In genomic region chr7:92446869-92447238, GRCh38 we compare ENCODE assay signal across 8 cellular contexts. TPM values are rescaled to one million over a fixed set of nuclear protein-coding genes. Genes with fewer than 3 reads are reported as not detected.
A peak's percentile ranks its signal among the peaks of the same experiment; 100 is the strongest.
DNase-seq lines count a peak whose midpoint lies in the region; ATAC-seq, FAIRE-seq and TF ChIP-seq lines count a peak whose summit lies in the region.

No MANE protein-coding gene starts in this region.

- H3K9me3 Mint-ChIP-seq in IgD-negative memory B cell: peaks cover 0 to 2% (median 0%) of the 10 kb centered on the region in 3 donors
- no peaks in the 10 kb centered on the region for H3K9me3 Mint-ChIP-seq in activated T-helper 2 cell treated with anti-CD3 and anti-CD28 coated beads, Interferon-gamma antibody, Interleukin-2, Interleukin-4, amounts not matched to agents 10 μg/mL and 5 μg/mL and 100 μg/mL, durations not matched to agents 14 hours and 24 hours and 36 hours
- H3K9me3 Mint-ChIP-seq in stimulated activated naive CD8-positive, alpha-beta T cell treated with anti-CD3 and anti-CD28 coated beads, Interleukin-15, amount 100 ng/mL, for 72 hours: no peaks in the 10 kb centered on the region

- no peaks in the 10 kb centered on the region for H3K27me3 Mint-ChIP-seq in IgD-negative memory B cell
- peaks cover 2% of the 10 kb centered on the region for H3K27me3 Mint-ChIP-seq in activated T-helper 2 cell treated with anti-CD3 and anti-CD28 coated beads, Interferon-gamma antibody, Interleukin-2, Interleukin-4, amounts not matched to agents 10 μg/mL and 5 μg/mL and 100 μg/mL, durations not matched to agents 14 hours and 24 hours and 36 hours (ENCODE audit: low read depth)
- no peaks in the 10 kb centered on the region for H3K27me3 Mint-ChIP-seq in stimulated activated naive CD8-positive, alpha-beta T cell treated with anti-CD3 and anti-CD28 coated beads, Interleukin-15, amount 100 ng/mL, for 72 hours

- H3K4me3 Mint-ChIP-seq in IgD-negative memory B cell: peak overlapping the region in 3 of 4 donors; percentile 84 to 100 (median 94)
- peak overlapping the region; percentile 80 for H3K4me3 Mint-ChIP-seq in activated T-helper 2 cell treated with anti-CD3 and anti-CD28 coated beads, Interferon-gamma antibody, Interleukin-2, Interleukin-4, amounts not matched to agents 10 μg/mL and 5 μg/mL and 100 μg/mL, durations not matched to agents 14 hours and 24 hours and 36 hours (ENCODE audit: low read depth)
- peak overlapping the region; percentile 80 to 87 for H3K4me3 Mint-ChIP-seq in stimulated activated naive CD8-positive, alpha-beta T cell treated with anti-CD3 and anti-CD28 coated beads, Interleukin-15, amount 100 ng/mL, for 72 hours

- TF ChIP-seq CTCF in keratinocyte (optimal IDR thresholded peaks at IDR 0.05 in 1 of 3, IDR thresholded peaks at IDR 0.05 in 1 of 3, conservative IDR thresholded peaks at IDR 0.05 in 1 of 3; ENCODE audit: extremely low read depth in 1 of 3, insufficient read depth in 2 of 3, low read length in 3 of 3): no peak

- no peaks in the 10 kb centered on the region for H3K27me3 ChIP-seq in keratinocyte (ENCODE audit: control insufficient read depth, extremely low read depth, insufficient read depth, low read length)

- H3K9me1 ChIP-seq in keratinocyte (ENCODE audit: control insufficient read depth, extremely low read depth, insufficient read depth, low read length): no peaks in the 10 kb centered on the region

- peak overlapping the region; percentile 89 for H3K9ac ChIP-seq in keratinocyte (ENCODE audit: control insufficient read depth, extremely low read depth, insufficient read depth, low read length)

- peak overlapping the region; percentile 30 for H3K4me2 ChIP-seq in keratinocyte (ENCODE audit: control insufficient read depth, extremely low read depth, insufficient read depth, low read depth, low read length)

- no peak for ATAC-seq in stimulated activated naive CD8-positive, alpha-beta T cell treated with anti-CD3 and anti-CD28 coated beads, Interleukin-15, amount 100 ng/mL, for 72 hours
- no peak for ATAC-seq in HG03139 (IDR thresholded peaks at IDR 0.05; ENCODE audit: unreplicated experiment)
- no peak for ATAC-seq in GM19455 (IDR thresholded peaks at IDR 0.05; ENCODE audit: unreplicated experiment)
- ATAC-seq in GM21526 (IDR thresholded peaks at IDR 0.05; ENCODE audit: low FRiP score, unreplicated experiment): no peak

- H3K9me3 ChIP-seq in keratinocyte (ENCODE audit: control insufficient read depth, low read depth, low read length): no peaks in the 10 kb centered on the region

- dilution Hi-C loops in keratinocyte (cut with MboI; ENCODE audit: extremely low pct_ligation_motif_present, low sequenced_read_pairs): no loop called here

- peak overlapping the region in 2 of 3 experiments; percentile 73 to 92 for H3K4me3 ChIP-seq in keratinocyte (ENCODE audit: control insufficient read depth in 2 of 3, extremely low read depth in 1 of 3, insufficient read depth in 2 of 3, low read depth in 1 of 3, low read length in 3 of 3)

- H4K20me1 ChIP-seq in keratinocyte (ENCODE audit: control insufficient read depth, extremely low read depth, insufficient read depth, low read length): no peaks in the 10 kb centered on the region

- intact Hi-C loops in activated T-helper 2 cell treated with anti-CD3 and anti-CD28 coated beads, Interferon-gamma antibody, Interleukin-2, Interleukin-4, amounts not matched to agents 10 μg/mL and 5 μg/mL and 100 μg/mL, durations not matched to agents 14 hours and 24 hours and 36 hours (cut with micrococcal nuclease): loop anchor here (1.0 to 10.0 kb wide), 8 partner anchors 23 to 1362 kb away; partner anchors contain the start of genes AKAP9, ANKIB1, CYP51A1 and KRIT1

- H3K4me1 ChIP-seq in keratinocyte (ENCODE audit: control insufficient read depth, extremely low read depth, insufficient read depth, low read length): peaks cover 6% of the 10 kb centered on the region

- no peak for FAIRE-seq in keratinocyte (lab: Jason Lieb, UNC)

- peak overlapping the region; percentile 85 for H2AFZ ChIP-seq in keratinocyte (ENCODE audit: control insufficient read depth, low read length)

- peaks cover 3 to 12% of the 10 kb centered on the region in 2 experiments for H3K36me3 ChIP-seq in keratinocyte (ENCODE audit: control insufficient read depth in 2 of 2, extremely low read depth in 1 of 2, insufficient read depth in 2 of 2, low read length in 2 of 2)

- peak overlapping the region; percentile 96 to 98 (median 98) for H3K27ac Mint-ChIP-seq in IgD-negative memory B cell
- no peak overlapping the region for H3K27ac Mint-ChIP-seq in activated T-helper 2 cell treated with anti-CD3 and anti-CD28 coated beads, Interferon-gamma antibody, Interleukin-2, Interleukin-4, amounts not matched to agents 10 μg/mL and 5 μg/mL and 100 μg/mL, durations not matched to agents 14 hours and 24 hours and 36 hours
- peak overlapping the region; percentile 95 to 97 for H3K27ac Mint-ChIP-seq in stimulated activated naive CD8-positive, alpha-beta T cell treated with anti-CD3 and anti-CD28 coated beads, Interleukin-15, amount 100 ng/mL, for 72 hours

- H3K27ac ChIP-seq in keratinocyte (ENCODE audit: control insufficient read depth, insufficient read depth, low read length): peak overlapping the region; percentile 80

- no peak for DNase-seq in activated T-helper 2 cell treated with anti-CD3 and anti-CD28 coated beads, Interferon-gamma antibody, Interleukin-2, Interleukin-4, amounts not matched to agents 10 μg/mL and 5 μg/mL and 100 μg/mL, durations not matched to agents 14 hours and 24 hours and 36 hours (ENCODE audit: low spot score)
- DNase-seq in keratinocyte (ENCODE audit: low read depth, low spot score) (no peak), pons (ENCODE audit: low spot score) (no peak)
- no peak for DNase-seq in stimulated activated naive CD8-positive, alpha-beta T cell treated with anti-CD3 and anti-CD28 coated beads, Interleukin-15, amount 100 ng/mL, for 72 hours

- no peaks in the 10 kb centered on the region for H3K79me2 ChIP-seq in keratinocyte (ENCODE audit: control insufficient read depth, insufficient read depth, low read length)

- peaks cover 8 to 10% (median 10%) of the 10 kb centered on the region in 3 donors for H3K4me1 Mint-ChIP-seq in IgD-negative memory B cell
- peaks cover 15% of the 10 kb centered on the region for H3K4me1 Mint-ChIP-seq in activated T-helper 2 cell treated with anti-CD3 and anti-CD28 coated beads, Interferon-gamma antibody, Interleukin-2, Interleukin-4, amounts not matched to agents 10 μg/mL and 5 μg/mL and 100 μg/mL, durations not matched to agents 14 hours and 24 hours and 36 hours (ENCODE audit: low read depth)
- peaks cover 9% of the 10 kb centered on the region for H3K4me1 Mint-ChIP-seq in stimulated activated naive CD8-positive, alpha-beta T cell treated with anti-CD3 and anti-CD28 coated beads, Interleukin-15, amount 100 ng/mL, for 72 hours

- peaks cover 5% of the 10 kb centered on the region for H3K36me3 Mint-ChIP-seq in IgD-negative memory B cell
- H3K36me3 Mint-ChIP-seq in activated T-helper 2 cell treated with anti-CD3 and anti-CD28 coated beads, Interferon-gamma antibody, Interleukin-2, Interleukin-4, amounts not matched to agents 10 μg/mL and 5 μg/mL and 100 μg/mL, durations not matched to agents 14 hours and 24 hours and 36 hours (ENCODE audit: low read depth): peaks cover 19% of the 10 kb centered on the region

RNA-seq across cellular contexts. Expression of gene GATAD1, which starts 0.4 kb away (rescaled TPM):
- polyA plus RNA-seq in IgD-negative memory B cell: 19.0 TPM
- total RNA-seq in activated T-helper 2 cell treated with anti-CD3 and anti-CD28 coated beads, Interferon-gamma antibody, Interleukin-2, Interleukin-4, amounts not matched to agents 10 μg/mL and 5 μg/mL and 100 μg/mL, durations not matched to agents 14 hours and 24 hours and 36 hours: 25.1 and 25.4 TPM in 2 replicates
- polyA plus RNA-seq in keratinocyte: 13.0 to 16.5 TPM (median 13.5 TPM) in 3 replicates
- polyA plus RNA-seq in keratinocyte (2011; ENCODE audit: low read depth): 3.5 TPM
- polyA plus RNA-seq in keratinocyte (2011; cell fraction: cytosol; rRNA removed): 8.2 and 13.5 TPM in 2 replicates
- polyA plus RNA-seq in keratinocyte (2011; cell fraction: nucleus; rRNA removed): 24.6 and 26.2 TPM in 2 replicates
- polyA plus RNA-seq in keratinocyte (2012; ENCODE audit: low replicate concordance): 8.6 and 10.8 TPM in 2 replicates
- polyA minus RNA-seq in keratinocyte: 1.5 to 8.7 TPM (median 5.9 TPM) in 3 replicates
- polyA minus RNA-seq in keratinocyte (2011; cell fraction: cytosol; rRNA and poly(A)+ RNA removed): 7.7 TPM
- 8.1 and 11.6 TPM in 2 replicates for polyA minus RNA-seq in keratinocyte (2011; cell fraction: nucleus; rRNA and poly(A)+ RNA removed)

RNA-seq across cellular contexts. Expression of gene ERVW-1, which starts 30.9 kb away (rescaled TPM):
- polyA plus RNA-seq in IgD-negative memory B cell (0.06 TPM), keratinocyte (not detected in 3 replicates)
- not detected in 2 replicates for total RNA-seq in activated T-helper 2 cell treated with anti-CD3 and anti-CD28 coated beads, Interferon-gamma antibody, Interleukin-2, Interleukin-4, amounts not matched to agents 10 μg/mL and 5 μg/mL and 100 μg/mL, durations not matched to agents 14 hours and 24 hours and 36 hours
- polyA plus RNA-seq in keratinocyte (2011; ENCODE audit: low read depth): not detected
- not detected in 2 replicates for polyA plus RNA-seq in keratinocyte (2011; cell fraction: cytosol; rRNA removed)
- 0.09 TPM in 1 of 2 replicates, not detected in the other for polyA plus RNA-seq in keratinocyte (2011; cell fraction: nucleus; rRNA removed)
- polyA plus RNA-seq in keratinocyte (2012; ENCODE audit: low replicate concordance): 0.05 and 0.28 TPM in 2 replicates
- polyA minus RNA-seq in keratinocyte: not detected in 3 replicates
- polyA minus RNA-seq in keratinocyte (2011; cell fraction: cytosol; rRNA and poly(A)+ RNA removed): not detected
- not detected in 2 replicates for polyA minus RNA-seq in keratinocyte (2011; cell fraction: nucleus; rRNA and poly(A)+ RNA removed)
